In the genomic region with DNA sequence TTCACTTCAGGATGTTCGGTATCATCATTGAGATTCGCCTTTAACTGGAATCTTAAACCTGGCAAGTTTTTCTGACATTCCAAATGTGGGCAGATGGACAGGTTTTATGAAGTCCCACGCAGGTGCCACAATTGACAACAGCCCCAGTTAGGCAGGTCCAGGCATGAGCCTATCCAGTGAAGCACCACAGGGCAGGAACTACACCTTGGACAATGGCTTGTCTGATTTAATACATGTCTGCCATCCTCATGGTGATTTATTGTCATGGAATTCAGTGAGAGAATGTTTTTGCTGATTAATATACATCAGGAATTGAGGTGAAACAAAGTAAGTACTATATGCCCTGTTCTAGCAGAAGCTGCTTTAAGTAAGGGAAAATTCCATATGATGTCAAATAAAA, we compare ENCODE assay signal across 28 cellular contexts.
"Had no signal": no experiment of that assay in that cellular context is flagged by ENCODE, and none has a peak within 500 bp of the region (broad histone marks: within the 10 kb centered on the region; RNA-seq: fewer than 3 reads in every experiment).

No MANE protein-coding gene starts in this region.

- H3K9me3 Mint-ChIP-seq: activated B cell treated with CpG ODN at 0.5 μM for 24 hours; activated CD4-positive, alpha-beta memory T cell treated with anti-CD3 and anti-CD28 coated beads for 36 hours; activated naive CD4-positive, alpha-beta T cell treated with anti-CD3 and anti-CD28 coated beads, Interleukin-2, amount 10 ng/mL, durations not matched to agents 7 days and 5 days; activated naive CD8-positive, alpha-beta T cell treated with anti-CD3 and anti-CD28 coated beads, Interleukin-2, amount 50 U/mL, for 24 hours had no signal

- DNase-seq: activated B cell treated with CpG ODN at 0.5 μM for 24 hours; activated CD4-positive, alpha-beta memory T cell treated with anti-CD3 and anti-CD28 coated beads for 36 hours; activated CD4-positive, alpha-beta T cell treated with anti-CD3 and anti-CD28 coated beads for 4 hours; activated CD4-positive, alpha-beta T cell treated with anti-CD3 and anti-CD28 coated beads, Interleukin-2, amount 50 U/mL, for 1 hour; activated CD4-positive, CD25-positive, alpha-beta regulatory T cell treated with anti-CD3 and anti-CD28 coated beads, Interleukin-2, amount 50 U/mL, for 72 hours; activated CD8-positive, alpha-beta memory T cell treated with anti-CD3 and anti-CD28 coated beads, Interleukin-2, amount 50 U/mL, for 48 hours; activated effector memory CD4-positive, alpha-beta T cell treated with Interleukin-2 at 50 U/mL for 16 hours; activated naive CD4-positive, alpha-beta T cell treated with anti-CD3 and anti-CD28 coated beads, Interleukin-2, amount 10 ng/mL, durations not matched to agents 7 days and 5 days; activated naive CD8-positive, alpha-beta T cell treated with anti-CD3 and anti-CD28 coated beads, Interleukin-2, amount 50 U/mL, for 24 hours; activated T-cell treated with anti-CD3 and anti-CD28 coated beads, Interleukin-2, amount 50 U/mL, for 48 hours; anterior cingulate cortex; brain microvascular endothelial cell; NCI-H1105; NCI-H1417 treated with DMSO at 0.1 percent for 48 hours; NCI-H187 treated with DMSO at 0.1 percent for 48 hours; NCI-H2081; NCI-H345; NCI-H524 treated with DMSO at 0.1 percent for 48 hours; NCI-H774; SIG-M5; SW 1271; T-helper 1 cell; T-helper 2 cell; T-helper 9 cell had no signal

- H3K27ac ChIP-seq: brain microvascular endothelial cell, VCaP had no signal

- H3K36me3 ChIP-seq: brain microvascular endothelial cell had no signal

- H3K4me3 Mint-ChIP-seq: activated B cell treated with CpG ODN at 0.5 μM for 24 hours; activated CD4-positive, alpha-beta memory T cell treated with anti-CD3 and anti-CD28 coated beads for 36 hours; activated naive CD4-positive, alpha-beta T cell treated with anti-CD3 and anti-CD28 coated beads, Interleukin-2, amount 10 ng/mL, durations not matched to agents 7 days and 5 days; activated naive CD8-positive, alpha-beta T cell; activated naive CD8-positive, alpha-beta T cell treated with anti-CD3 and anti-CD28 coated beads, Interleukin-2, amount 50 U/mL, for 24 hours had no signal

- H3K36me3 Mint-ChIP-seq: activated CD4-positive, alpha-beta memory T cell treated with anti-CD3 and anti-CD28 coated beads for 36 hours; activated naive CD4-positive, alpha-beta T cell treated with anti-CD3 and anti-CD28 coated beads, Interleukin-2, amount 10 ng/mL, durations not matched to agents 7 days and 5 days; activated naive CD8-positive, alpha-beta T cell had no signal

- H3K27me3 ChIP-seq: brain microvascular endothelial cell had no signal

- ATAC-seq: activated naive CD8-positive, alpha-beta T cell treated with anti-CD3 and anti-CD28 coated beads, Interleukin-2, amount 50 U/mL, for 24 hours; Panc1; Right ventricle myocardium inferior had no signal

- H3K27ac Mint-ChIP-seq: activated B cell treated with CpG ODN at 0.5 μM for 24 hours; activated CD4-positive, alpha-beta memory T cell treated with anti-CD3 and anti-CD28 coated beads for 36 hours; activated naive CD4-positive, alpha-beta T cell treated with anti-CD3 and anti-CD28 coated beads, Interleukin-2, amount 10 ng/mL, durations not matched to agents 7 days and 5 days; activated naive CD8-positive, alpha-beta T cell; activated naive CD8-positive, alpha-beta T cell treated with anti-CD3 and anti-CD28 coated beads, Interleukin-2, amount 50 U/mL, for 24 hours had no signal

- H3K27me3 Mint-ChIP-seq: activated B cell treated with CpG ODN at 0.5 μM for 24 hours; activated CD4-positive, alpha-beta memory T cell treated with anti-CD3 and anti-CD28 coated beads for 36 hours; activated naive CD8-positive, alpha-beta T cell; activated naive CD8-positive, alpha-beta T cell treated with anti-CD3 and anti-CD28 coated beads, Interleukin-2, amount 50 U/mL, for 24 hours had no signal
